Comparison of ENCODE assay signal across 9 cellular contexts in genomic region chr4:118353452-118353851, GRCh38. TPM values are rescaled to one million over a fixed set of nuclear protein-coding genes. Genes with fewer than 3 reads are reported as not detected.
A peak's percentile ranks its signal among the peaks of the same experiment; 100 is the strongest.
DNase-seq lines count a peak whose midpoint lies in the region; TF ChIP-seq lines count a peak whose summit lies in the region.
"Had no signal": no experiment of that assay in that cellular context is flagged by ENCODE, and none has a peak within 500 bp of the region (broad histone marks: within the 10 kb centered on the region; RNA-seq: fewer than 3 reads in every experiment).

No MANE protein-coding gene starts in this region.

- no peaks in the 10 kb centered on the region for H3F3A ChIP-seq in neural cell (ENCODE audit: insufficient read depth, low read length, poor library complexity, severe bottlenecking)

- no peak overlapping the region for H2AFZ ChIP-seq in neural cell (ENCODE audit: low read depth, low read length)

- peak overlapping the region; percentile 3 for H3K4me3 ChIP-seq in CD8-positive, alpha-beta memory T cell (ENCODE audit: low read length)
- H3K4me3 ChIP-seq in dorsolateral prefrontal cortex = peak overlapping the region in 51 of 59 donors; percentile 35 to 67 (median 54)
- H3K4me3 ChIP-seq in neural cell (ENCODE audit: low read length) = peak overlapping the region; percentile 71
- peak overlapping the region in 1 of 4 donors; percentile 50 for H3K4me3 ChIP-seq in adrenal gland

- H3K79me2 ChIP-seq in neural cell (replicated peaks; ENCODE audit: insufficient read depth, low read length) = no peaks in the 10 kb centered on the region

- intact Hi-C loops in dorsolateral prefrontal cortex (cut with DNase I) (no loop called here), adrenal gland (cut with DNase I) (loop anchor here in 1 of 2 donors (5.0 kb wide), 1 partner anchor 66 kb away; no protein-coding TSS in a partner anchor)

- DNase-seq in CD8-positive, alpha-beta memory T cell = no peak
- DNase-seq in dorsolateral prefrontal cortex (no peak), NAMALWA (ENCODE audit: low spot score) (no peak), occipital lobe (lab: John Stamatoyannopoulos, UW) (no peak), NCI-H1694 treated with DMSO at 0.1 percent for 48 hours (lab: John Stamatoyannopoulos, UW) (no peak), adrenal gland (no peak)

- no peak for TF ChIP-seq EP300 in neural cell (conservative IDR thresholded peaks at IDR 0.05; ENCODE audit: poor library complexity, severe bottlenecking)

- WGBS in adrenal gland, 4 donors = 6 to 16% (median 14%) methylated on average over 9 of the region's 9 CpGs

- H4K20me1 ChIP-seq in neural cell (ENCODE audit: insufficient read depth) = no peaks in the 10 kb centered on the region

- peaks cover 15 to 22% (median 15%) of the 10 kb centered on the region in 3 donors for H3K4me1 Mint-ChIP-seq in CD8-positive, alpha-beta memory T cell
- peaks cover 0 to 12% (median 10%) of the 10 kb centered on the region in 3 donors for H3K4me1 Mint-ChIP-seq in IgD-negative memory B cell

- H3K27me3 Mint-ChIP-seq in CD8-positive, alpha-beta memory T cell = peaks cover 63 to 82% of the 10 kb centered on the region in 2 donors
- peaks cover 61% of the 10 kb centered on the region for H3K27me3 Mint-ChIP-seq in IgD-negative memory B cell

- TF ChIP-seq POLR2A in adrenal gland (IDR thresholded peaks at IDR 0.05) = no peak

- H3K4me1 ChIP-seq in CD8-positive, alpha-beta memory T cell (ENCODE audit: insufficient read depth, low read length) = peaks cover 8% of the 10 kb centered on the region
- H3K4me1 ChIP-seq in adrenal gland (replicated peaks in 1 of 2) = peaks cover 0 to 11% of the 10 kb centered on the region in 2 donors

- peak overlapping the region; percentile 32 to 87 (median 78) for H3K4me3 Mint-ChIP-seq in CD8-positive, alpha-beta memory T cell
- peak overlapping the region in 3 of 4 donors; percentile 56 to 93 (median 84) for H3K4me3 Mint-ChIP-seq in IgD-negative memory B cell

- no peaks in the 10 kb centered on the region for H3K36me3 Mint-ChIP-seq in CD8-positive, alpha-beta memory T cell
- H3K36me3 Mint-ChIP-seq in IgD-negative memory B cell = no peaks in the 10 kb centered on the region

- H3K9ac ChIP-seq in neural cell (ENCODE audit: low read length) = no peak overlapping the region

- H3K9me3 Mint-ChIP-seq in CD8-positive, alpha-beta memory T cell = peaks cover 0 to 3% (median 0%) of the 10 kb centered on the region in 5 donors
- H3K9me3 Mint-ChIP-seq in IgD-negative memory B cell = peaks cover 0 to 2% (median 0%) of the 10 kb centered on the region in 3 donors

- peak overlapping the region in 2 of 8 donors; percentile 52 to 61 for H3K27ac Mint-ChIP-seq in CD8-positive, alpha-beta memory T cell
- no peak overlapping the region for H3K27ac Mint-ChIP-seq in IgD-negative memory B cell

- CTCF ChIA-PET in CD8-positive, alpha-beta memory T cell (lab: Charles Lee) = interaction anchor here (0.8 to 1.7 kb wide), 8 partner anchors 9 to 123 kb away, joined by 3 to 4 read pairs (median 3); no protein-coding TSS in a partner anchor

- no peak overlapping the region for H3K4me2 ChIP-seq in neural cell (ENCODE audit: low read length)

- POLR2A ChIA-PET in CD8-positive, alpha-beta memory T cell (lab: Charles Lee) = no interaction called here

- no peak for TF ChIP-seq CTCF in dorsolateral prefrontal cortex (IDR thresholded peaks at IDR 0.05 in 54 of 56, conservative IDR thresholded peaks at IDR 0.05 in 2 of 56; ENCODE audit: low read depth in 1 of 56, partially characterized antibody in 56 of 56)
- no peak for TF ChIP-seq CTCF in neural cell (IDR thresholded peaks at IDR 0.05; ENCODE audit: poor library complexity, severe bottlenecking)
- TF ChIP-seq CTCF in adrenal gland (IDR thresholded peaks at IDR 0.05) = no peak

- TF ChIP-seq RAD21 in neural cell (conservative IDR thresholded peaks at IDR 0.05) = no peak

- H3K9me2 ChIP-seq in neural cell (ENCODE audit: insufficient read depth, low read length) = no peaks in the 10 kb centered on the region

- no peaks in the 10 kb centered on the region for H3K36me3 ChIP-seq in CD8-positive, alpha-beta memory T cell (ENCODE audit: insufficient read depth, low read length)
- H3K36me3 ChIP-seq in neural cell (ENCODE audit: insufficient read depth, low read length) (no peaks in the 10 kb centered on the region), adrenal gland (replicated peaks in 1 of 2) (no peaks in the 10 kb centered on the region)
- H3K36me3 ChIP-seq: neutrophil had no signal

- H3K9me3 ChIP-seq in CD8-positive, alpha-beta memory T cell (ENCODE audit: low read length) = no peaks in the 10 kb centered on the region
- H3K9me3 ChIP-seq in neural cell (ENCODE audit: low read length) = no peaks in the 10 kb centered on the region
- no peaks in the 10 kb centered on the region for H3K9me3 ChIP-seq in adrenal gland (replicated peaks in 1 of 3)
- H3K9me3 ChIP-seq: neutrophil had no signal

- peaks cover 21% of the 10 kb centered on the region for H3K27me3 ChIP-seq in CD8-positive, alpha-beta memory T cell (ENCODE audit: insufficient read depth, low read length, poor library complexity, severe bottlenecking)
- H3K27me3 ChIP-seq in dorsolateral prefrontal cortex = peaks cover 0 to 75% (median 40%) of the 10 kb centered on the region in 45 donors
- peaks cover 47% of the 10 kb centered on the region for H3K27me3 ChIP-seq in neural cell (ENCODE audit: insufficient read depth, low read depth, low read length)
- H3K27me3 ChIP-seq in adrenal gland = peaks cover 42% of the 10 kb centered on the region

- H3K27ac ChIP-seq in CD8-positive, alpha-beta memory T cell (ENCODE audit: low read depth, low read length) = no peak overlapping the region
- H3K27ac ChIP-seq in dorsolateral prefrontal cortex (no peak overlapping the region), neural cell (ENCODE audit: low read length) (no peak overlapping the region), adrenal gland (no peak overlapping the region)
- H3K27ac ChIP-seq: neutrophil had no signal

TF ChIP-seq in neural cell, 6 proteins besides CTCF, POLR2A, EP300 and RAD21:
- TF ChIP-seq TAF1 (IDR thresholded peaks at IDR 0.05; ENCODE audit: low read depth) = no peak
- TF ChIP-seq POLR2AphosphoS5 (IDR thresholded peaks at IDR 0.05) = no peak
- no peak for TF ChIP-seq REST (IDR thresholded peaks at IDR 0.05; ENCODE audit: borderline replicate concordance)
- TF ChIP-seq EZH2 (IDR thresholded peaks at IDR 0.05; ENCODE audit: borderline replicate concordance, insufficient read depth, low read length, poor library complexity, severe bottlenecking) = no peak
- TF ChIP-seq SMC3 (conservative IDR thresholded peaks at IDR 0.05; ENCODE audit: poor library complexity) = no peak
- TF ChIP-seq MXI1 (conservative IDR thresholded peaks at IDR 0.05; ENCODE audit: poor library complexity, severe bottlenecking) = no peak

RNA-seq across cellular contexts. Expression of gene PRSS12, which starts 0.6 kb away (rescaled TPM):
- not detected for total RNA-seq in CD8-positive, alpha-beta memory T cell
- polyA plus RNA-seq in CD8-positive, alpha-beta memory T cell = not detected
- polyA plus RNA-seq in IgD-negative memory B cell (not detected), neural cell (1.1 and 2.4 TPM in 2 replicates), adrenal gland (under 1 TPM in 2 of 3 donors, not detected in 1; 0.07 to 0.08 TPM)
- total RNA-seq in dorsolateral prefrontal cortex (1 to 10 TPM in 117 of 120 experiments, under 1 TPM in 3; 0.88 to 8.0 (median 3.7) TPM), occipital lobe (54.9 TPM), adrenal gland (under 1 TPM in 6 of 8 donors, not detected in 2; 0.14 to 0.57 (median 0.33) TPM)
- 1.4 and 1.5 TPM in 2 replicates for polyA minus RNA-seq in neural cell
